7 cellular contexts compared by ENCODE assay signal in genomic region chr17:67848189-67848588, GRCh38. TPM values are rescaled to one million over a fixed set of nuclear protein-coding genes. Genes with fewer than 3 reads are reported as not detected.
DNase-seq lines count a peak whose midpoint lies in the region; ATAC-seq and TF ChIP-seq lines count a peak whose summit lies in the region.
"Not testable (repeated sequence)": the region's sequence is repeated elsewhere in the genome, so short reads cannot be mapped to it uniquely, and the experiment has no call there.

No MANE protein-coding gene starts in this region.

- CTCF ChIA-PET in activated CD4-positive, alpha-beta T cell treated with anti-CD3 and anti-CD28 coated beads for 36 hours (lab: Charles Lee) = not testable (repeated sequence)

- H3K79me2 ChIP-seq in Loucy (ENCODE audit: insufficient read depth, low read length) = peaks cover 99% of the 10 kb centered on the region

- H3K4me3 ChIP-seq in Loucy (ENCODE audit: low read length, poor library complexity, severe bottlenecking) = not testable (repeated sequence)

- H3K4me3 Mint-ChIP-seq in activated CD4-positive, alpha-beta T cell treated with anti-CD3 and anti-CD28 coated beads for 36 hours = not testable (repeated sequence)

- not testable (repeated sequence) for H2AFZ ChIP-seq in Loucy (ENCODE audit: low read length)

- H3F3A ChIP-seq in Loucy (ENCODE audit: low read depth) = not testable (repeated sequence)

- peaks cover 12% of the 10 kb centered on the region for H3K36me3 Mint-ChIP-seq in activated CD4-positive, alpha-beta T cell treated with anti-CD3 and anti-CD28 coated beads for 36 hours (ENCODE audit: low read depth)

- intact Hi-C loops in activated CD4-positive, alpha-beta T cell treated with anti-CD3 and anti-CD28 coated beads for 36 hours (cut with DNase I, micrococcal nuclease) = not testable (repeated sequence)

- H3K4me1 Mint-ChIP-seq in activated CD4-positive, alpha-beta T cell treated with anti-CD3 and anti-CD28 coated beads for 36 hours = peaks cover 37% of the 10 kb centered on the region

- not testable (repeated sequence) for H3K27me3 Mint-ChIP-seq in activated CD4-positive, alpha-beta T cell treated with anti-CD3 and anti-CD28 coated beads for 36 hours

- not testable (repeated sequence) for ATAC-seq in activated CD4-positive, alpha-beta T cell treated with anti-CD3 and anti-CD28 coated beads for 36 hours

- not testable (repeated sequence) for H3K9me3 Mint-ChIP-seq in activated CD4-positive, alpha-beta T cell treated with anti-CD3 and anti-CD28 coated beads for 36 hours (ENCODE audit: low read depth)

- peaks cover 88% of the 10 kb centered on the region for H4K20me1 ChIP-seq in Loucy (ENCODE audit: insufficient read depth, low read length, poor library complexity, severe bottlenecking)

- H3K4me2 ChIP-seq in Loucy (ENCODE audit: low read depth, low read length, poor library complexity, severe bottlenecking) = peak overlapping the region; percentile 57

- peak overlapping the region; percentile 19 for H3K27ac Mint-ChIP-seq in activated CD4-positive, alpha-beta T cell treated with anti-CD3 and anti-CD28 coated beads for 36 hours

- H3K9ac ChIP-seq in Loucy (ENCODE audit: low read depth, low read length, poor library complexity, severe bottlenecking) = not testable (repeated sequence)

- H3K36me3 ChIP-seq in Loucy (ENCODE audit: insufficient read depth, low read length) = peaks cover 14% of the 10 kb centered on the region

- peaks cover 29% of the 10 kb centered on the region for H3K4me1 ChIP-seq in Loucy (ENCODE audit: insufficient read depth, low read length, poor library complexity, severe bottlenecking)

- POLR2A ChIA-PET in activated CD4-positive, alpha-beta T cell treated with anti-CD3 and anti-CD28 coated beads for 36 hours (lab: Charles Lee) = not testable (repeated sequence)

- TF ChIP-seq CTCF in Loucy (conservative IDR thresholded peaks at IDR 0.05; ENCODE audit: low read length) = not testable (repeated sequence)

- not testable (repeated sequence) for H3K27me3 ChIP-seq in Loucy (ENCODE audit: insufficient read depth, low read length, poor library complexity, severe bottlenecking)

- DNase-seq in DMS153 (lab: John Stamatoyannopoulos, UW) = peak; percentile 62
- peak; percentile 54 for DNase-seq in NCI-H2029 (lab: John Stamatoyannopoulos, UW)
- peak; percentile 13 for DNase-seq in NCI-H345 (lab: John Stamatoyannopoulos, UW)
- DNase-seq in NCI-H774 (lab: John Stamatoyannopoulos, UW) = peak; percentile 65
- DNase-seq in activated CD4-positive, alpha-beta T cell treated with anti-CD3 and anti-CD28 coated beads for 36 hours = not testable (repeated sequence)
- DNase-seq in kidney tubule cell (ENCODE audit: low spot score) = peak; percentile 33

- not testable (repeated sequence) for H3K9me2 ChIP-seq in Loucy (replicated peaks; ENCODE audit: low read depth, low read length)

- not testable (repeated sequence) for H3K9me3 ChIP-seq in Loucy (ENCODE audit: insufficient read depth, low read depth, low read length)

RNA-seq across cellular contexts. Expression of gene BPTF, which starts 22.9 kb away (rescaled TPM):
- 100 to 1,000 TPM in 1 of 2 experiments, 10 to 100 TPM in 1; 77.6 to 109 TPM for total RNA-seq in activated CD4-positive, alpha-beta T cell treated with anti-CD3 and anti-CD28 coated beads for 36 hours
